ENCODE assay signal across 25 cellular contexts in the genomic region with DNA sequence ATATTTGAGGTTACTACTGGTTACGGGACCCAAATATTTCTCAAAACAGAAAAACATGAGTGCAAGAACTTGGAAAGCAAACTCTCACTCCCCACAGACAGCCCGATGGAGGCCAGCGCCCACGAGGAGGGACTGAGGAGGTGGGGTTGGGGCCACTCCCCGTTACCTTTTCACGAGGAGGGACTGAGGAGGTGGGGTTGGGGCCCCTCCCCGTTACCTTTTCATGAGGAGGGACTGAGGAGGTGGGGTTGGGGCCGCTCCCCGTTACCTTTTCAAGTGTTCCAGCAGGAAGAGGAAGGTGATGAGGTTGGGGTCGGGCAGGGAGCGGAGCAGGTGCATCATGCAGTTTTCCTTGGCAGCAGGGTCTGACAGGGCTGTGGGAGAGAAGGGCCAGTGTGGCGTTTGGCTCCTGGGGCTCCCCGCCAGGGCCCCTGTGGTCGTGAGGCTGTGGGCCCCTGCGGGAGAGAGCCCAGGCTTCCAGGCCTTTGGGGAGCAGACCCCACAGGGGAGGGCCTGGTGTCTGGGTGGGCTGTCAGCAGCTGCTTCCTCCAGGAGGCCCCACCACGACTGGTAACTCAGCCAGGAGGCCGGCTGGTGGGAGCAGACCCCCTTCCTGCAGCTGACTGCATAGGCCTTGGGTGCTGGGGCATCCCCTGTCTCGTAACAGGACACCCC. TPM values are rescaled to one million over a fixed set of nuclear protein-coding genes. Genes with fewer than 3 reads are reported as not detected.
DNase-seq lines count a peak whose midpoint lies in the region; ATAC-seq and TF ChIP-seq lines count a peak whose summit lies in the region.
"Had no signal": no experiment of that assay in that cellular context is flagged by ENCODE, and none has a peak within 500 bp of the region (broad histone marks: within the 10 kb centered on the region; RNA-seq: fewer than 3 reads in every experiment).

No MANE protein-coding gene starts in this region.

- DNase-seq in Right ventricle myocardium superior (peak; percentile 36), cardiac septum (ENCODE audit: low spot score) (no peak), coronary artery (ENCODE audit: low spot score) (peak; percentile 76), osteoblast (ENCODE audit: insufficient read length, low spot score, missing footprints) (peak; percentile 86), upper lobe of right lung (no peak), NCI-H2029 (lab: John Stamatoyannopoulos, UW) (no peak), activated T-cell treated with anti-CD3 and anti-CD28 coated beads for 4 hours (no peak)
- DNase-seq: activated CD4-positive, alpha-beta T cell treated with anti-CD3 and anti-CD28 coated beads for 48 hours; activated T-cell treated with anti-CD3 and anti-CD28 coated beads, Interleukin-2, amount 50 U/mL, for 72 hours; adrenal gland; brain microvascular endothelial cell; CD4-positive, alpha-beta T cell; effector CD4-positive, alpha-beta T cell; MV-4-11; NCI-H1694; NCI-H446 treated with DMSO at 0.1 percent for 48 hours; NCI-H82; Peyer's patch; stimulated activated CD4-positive, alpha-beta T cell treated with anti-CD3 and anti-CD28 coated beads, Interleukin-12 subunit alpha, Interleukin-12 subunit beta, amount 100 ng/mL, for 4 hours; stimulated activated CD4-positive, alpha-beta T cell treated with anti-CD3 and anti-CD28 coated beads, Interleukin-2, amount 100 ng/mL, for 48 hours; T-cell had no signal

- H3K9me3 ChIP-seq in osteoblast (ENCODE audit: low read depth, low read length), result no peaks in the 10 kb centered on the region
- H3K9me3 ChIP-seq in upper lobe of right lung, result no peaks in the 10 kb centered on the region
- H3K9me3 ChIP-seq: adrenal gland, left lung, Peyer's patch, SJSA1 had no signal

- no peak for TF ChIP-seq CTCF in coronary artery (IDR thresholded peaks at IDR 0.05)
- TF ChIP-seq CTCF in osteoblast (IDR thresholded peaks at IDR 0.05; ENCODE audit: extremely low read depth, low read depth, low read length), result no peak
- no peak for TF ChIP-seq CTCF in upper lobe of right lung (IDR thresholded peaks at IDR 0.05)

- peaks cover 9% of the 10 kb centered on the region for H4K20me1 ChIP-seq in osteoblast (ENCODE audit: insufficient read depth, low read length)

- H3K79me2 ChIP-seq in osteoblast (ENCODE audit: insufficient read depth, low read length), result peaks cover 3% of the 10 kb centered on the region

- H3K4me3 ChIP-seq in coronary artery (no peak overlapping the region), osteoblast (ENCODE audit: insufficient read depth, low read length) (no peak overlapping the region), upper lobe of right lung (no peak overlapping the region)
- H3K4me3 ChIP-seq: adrenal gland, left lung, Peyer's patch, SJSA1 had no signal

- ATAC-seq in Right ventricle myocardium superior (ENCODE audit: poor library complexity), result no peak
- ATAC-seq in upper lobe of right lung, result no peak
- no peak for ATAC-seq in HG02642 (IDR thresholded peaks at IDR 0.05; ENCODE audit: poor library complexity, unreplicated experiment)
- ATAC-seq: activated T-cell treated with anti-CD3 and anti-CD28 coated beads, Interleukin-2, amount 50 U/mL, for 72 hours; left lung; sciatic nerve; T-cell had no signal

- no peak overlapping the region for H3K4me2 ChIP-seq in osteoblast (ENCODE audit: insufficient read depth, low read length)

- intact Hi-C loops in Right ventricle myocardium superior (cut with DNase I), result no loop called here
- intact Hi-C loops in cardiac septum (cut with DNase I), result no loop called here
- intact Hi-C loops in upper lobe of right lung (cut with DNase I), result no loop called here

- H3K4me1 ChIP-seq in osteoblast (ENCODE audit: insufficient read depth, low read length) (peaks cover 9% of the 10 kb centered on the region), upper lobe of right lung (peaks cover 28% of the 10 kb centered on the region)
- H3K4me1 ChIP-seq: SJSA1 had no signal

- H3K36me3 ChIP-seq in osteoblast (ENCODE audit: insufficient read depth, low read length), result peaks cover 29% of the 10 kb centered on the region
- peaks cover 80% of the 10 kb centered on the region for H3K36me3 ChIP-seq in upper lobe of right lung

- H3K27ac ChIP-seq in coronary artery (peak overlapping the region; percentile 94 to 96), osteoblast (ENCODE audit: low read depth, low read length) (no peak overlapping the region), upper lobe of right lung (peak overlapping the region; percentile 36)
- H3K27ac ChIP-seq: brain microvascular endothelial cell, SJSA1 had no signal

- H2AFZ ChIP-seq in osteoblast (ENCODE audit: low read length), result no peak overlapping the region

- H3K27me3 ChIP-seq in osteoblast (ENCODE audit: insufficient read depth, low read length) (no peaks in the 10 kb centered on the region), upper lobe of right lung (no peaks in the 10 kb centered on the region)
- H3K27me3 ChIP-seq: adrenal gland, brain microvascular endothelial cell, left lung, Peyer's patch, SJSA1 had no signal

RNA-seq across cellular contexts. Expression of a gene that starts 12.6 kb away (rescaled TPM):
- total RNA-seq in Right ventricle myocardium superior, result 17.1 TPM
- 17.8 TPM for total RNA-seq in cardiac septum
- total RNA-seq in osteoblast, result 10.5 and 10.6 TPM in 2 replicates
- total RNA-seq in upper lobe of right lung, result 10.7 TPM

RNA-seq across cellular contexts. Expression of a gene that starts 30.0 kb away (rescaled TPM):
- total RNA-seq in Right ventricle myocardium superior (20.2 TPM), cardiac septum (14.3 TPM), osteoblast (60.7 and 68.8 TPM in 2 replicates), upper lobe of right lung (57.3 TPM)

Comparison
In these comparisons a context has a peak if more than half of its experiments do, and no peak if none do; other contexts are left out.
1. DNase-seq: peak in Right ventricle myocardium superior (single experiment), coronary artery (single experiment) and osteoblast (single experiment); none in cardiac septum (single experiment), upper lobe of right lung (single experiment), NCI-H2029 (single experiment) and activated T-cell treated with anti-CD3 and anti-CD28 coated beads for 4 hours (single experiment).